ENCODE assay signal across 24 cellular contexts in the genomic region with DNA sequence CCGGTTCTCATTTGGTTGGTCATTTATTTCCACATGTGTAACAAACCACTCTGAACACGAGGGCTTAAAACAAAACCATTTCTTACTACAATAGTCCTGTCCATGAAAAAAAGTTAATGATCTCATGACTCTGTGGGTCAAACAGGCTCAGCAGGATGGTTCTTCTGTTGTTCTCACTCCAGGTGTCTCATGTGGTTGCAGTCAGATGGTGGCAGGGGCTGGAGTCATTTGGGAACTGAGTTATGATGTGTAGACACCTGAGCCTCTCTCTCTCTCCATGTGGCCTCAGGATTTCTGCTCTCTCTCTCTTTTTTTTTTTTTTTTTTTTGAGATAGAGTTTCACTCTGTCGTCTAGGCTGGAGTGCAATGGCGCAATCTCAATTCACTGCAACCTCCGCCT. TPM values are rescaled to one million over a fixed set of nuclear protein-coding genes. Genes with fewer than 3 reads are reported as not detected.
"Had no signal": no experiment of that assay in that cellular context is flagged by ENCODE, and none has a peak within 500 bp of the region (broad histone marks: within the 10 kb centered on the region; RNA-seq: fewer than 3 reads in every experiment).

No MANE protein-coding gene starts in this region.

- H3K9me3 ChIP-seq: left ventricle myocardium inferior, neutrophil, right atrium auricular region, sigmoid colon, spleen, suprapubic skin, tibial nerve, uterus had no signal

- ATAC-seq: natural killer cell; stimulated activated effector memory CD8-positive, alpha-beta T cell treated with anti-CD3 and anti-CD28 coated beads, Interleukin-12 subunit alpha, Interleukin-12 subunit beta, amount 100 ng/mL, for 72 hours had no signal

- H3K27me3 ChIP-seq: neural progenitor cell, right atrium auricular region, suprapubic skin, uterus had no signal

- H3K4me3 ChIP-seq: left ventricle myocardium inferior, lung, neural progenitor cell, right atrium auricular region, sigmoid colon, spleen, suprapubic skin, tibial nerve, uterus had no signal

- H3K36me3 ChIP-seq: left ventricle myocardium inferior, neural progenitor cell, neutrophil, right atrium auricular region, sigmoid colon, spleen, suprapubic skin, tibial nerve, uterus had no signal

- H3K27ac ChIP-seq: neural progenitor cell, neutrophil, parathyroid adenoma, sigmoid colon, spleen, suprapubic skin, tibial nerve, uterus had no signal

- DNase-seq: hypothalamus; islet precursor cell; left ventricle myocardium inferior; mesendoderm; naive B cell; natural killer cell; nephron progenitor cell; occipital lobe; sigmoid colon; small intestine; spleen; stimulated activated CD4-positive, alpha-beta T cell treated with anti-CD3 and anti-CD28 coated beads, Interleukin-4, amount 100 ng/mL, for 24 hours; stimulated activated naive CD4-positive, alpha-beta T cell; uterus had no signal

- H3K4me1 ChIP-seq: parathyroid adenoma, sigmoid colon, uterus had no signal

RNA-seq across cellular contexts. Expression of a gene that starts 55.4 kb away (rescaled TPM):
- total RNA-seq: kidney epithelial cell, mononuclear cell had no signal
